Comparison of ENCODE assay signal across 15 cellular contexts in genomic region chr4:159219862-159220261, GRCh38.
DNase-seq lines count a peak whose midpoint lies in the region; ATAC-seq and TF ChIP-seq lines count a peak whose summit lies in the region.
"Had no signal": no experiment of that assay in that cellular context is flagged by ENCODE, and none has a peak within 500 bp of the region (broad histone marks: within the 10 kb centered on the region; RNA-seq: fewer than 3 reads in every experiment).

No MANE protein-coding gene starts in this region.

- H3K27me3 Mint-ChIP-seq in WTC11 (ENCODE audit: low read depth) (no peaks in the 10 kb centered on the region), Calu3 (ENCODE audit: unreplicated experiment) (no peaks in the 10 kb centered on the region)
- H3K27me3 Mint-ChIP-seq: CD4-positive, alpha-beta memory T cell had no signal

- DNase-seq in WTC11 (ENCODE audit: low spot score) (no peak), cardiac muscle cell (ENCODE audit: low read depth in 1 of 2, low spot score in 1 of 2) (no peak), right cardiac atrium (no peak), NCI-H1105 treated with DMSO at 0.1 percent for 48 hours (lab: John Stamatoyannopoulos, UW) (no peak), WERI-Rb-1 (no peak), Calu3 (no peak)
- DNase-seq: BE2C; CD4-positive, alpha-beta memory T cell; DMS53; GF-D8; GM23248; H7 had no signal

- no peaks in the 10 kb centered on the region for H3K36me3 Mint-ChIP-seq in WTC11
- H3K36me3 Mint-ChIP-seq in Calu3 (ENCODE audit: insufficient read depth, unreplicated experiment) = no peaks in the 10 kb centered on the region
- H3K36me3 Mint-ChIP-seq: CD4-positive, alpha-beta memory T cell had no signal

- POLR2A ChIA-PET in WTC11 (lab: Charles Lee) = no interaction called here

- WGBS in right cardiac atrium = 95% methylated on average over 1 of the region's 1 CpG

- ATAC-seq in WTC11 = no peak
- ATAC-seq in right cardiac atrium = peak; percentile 70 to 73
- ATAC-seq: A549 had no signal

- H3K27ac Mint-ChIP-seq in WTC11 (peak overlapping the region; percentile 47; the same call in 1 of the 2 replicates), Calu3 (ENCODE audit: unreplicated experiment) (no peak overlapping the region)
- H3K27ac Mint-ChIP-seq: CD4-positive, alpha-beta memory T cell had no signal

- H3K9me3 ChIP-seq in cardiac muscle cell (ENCODE audit: low read depth) (no peaks in the 10 kb centered on the region), right cardiac atrium (ENCODE audit: control insufficient read depth, low read length) (no peaks in the 10 kb centered on the region), WERI-Rb-1 (ENCODE audit: severe bottlenecking) (no peaks in the 10 kb centered on the region)
- H3K9me3 ChIP-seq: A549, BE2C had no signal

- intact Hi-C loops in right cardiac atrium (cut with DNase I) = no loop called here
- intact Hi-C loops in Calu3 (cut with micrococcal nuclease; ENCODE audit: unreplicated experiment) = no loop called here

- H3K4me1 Mint-ChIP-seq in WTC11 (peaks cover 24% of the 10 kb centered on the region), Calu3 (ENCODE audit: low read depth, unreplicated experiment) (peaks cover 6% of the 10 kb centered on the region)

- H3K4me3 Mint-ChIP-seq in WTC11 (no peak overlapping the region), Calu3 (ENCODE audit: low read depth, unreplicated experiment) (no peak overlapping the region)
- H3K4me3 Mint-ChIP-seq: CD4-positive, alpha-beta memory T cell had no signal

- no peak overlapping the region for H3K4me3 ChIP-seq in cardiac muscle cell
- no peak overlapping the region for H3K4me3 ChIP-seq in right cardiac atrium (ENCODE audit: low read length)
- H3K4me3 ChIP-seq in WERI-Rb-1 (ENCODE audit: low read depth, low read length) = no peak overlapping the region
- H3K4me3 ChIP-seq: A549, GM23248 had no signal

- H3K27me3 ChIP-seq in cardiac muscle cell (no peaks in the 10 kb centered on the region), right cardiac atrium (ENCODE audit: control insufficient read depth, insufficient read depth) (no peaks in the 10 kb centered on the region), WERI-Rb-1 (ENCODE audit: insufficient read depth, low read depth, severe bottlenecking) (no peaks in the 10 kb centered on the region)
- H3K27me3 ChIP-seq: BE2C had no signal

- peak overlapping the region; percentile 58 for H3K27ac ChIP-seq in cardiac muscle cell
- peak overlapping the region; percentile 75 for H3K27ac ChIP-seq in right cardiac atrium (ENCODE audit: low read length)
- H3K27ac ChIP-seq in WERI-Rb-1 = no peak overlapping the region
- H3K27ac ChIP-seq: A549, C4-2B, GM23248, HL-60 had no signal

- CTCF ChIA-PET in WTC11 (lab: Charles Lee) (no interaction called here), Calu3 (lab: Charles Lee) (no interaction called here)

- H3K4me1 ChIP-seq in cardiac muscle cell (ENCODE audit: low read depth) = peaks cover 46% of the 10 kb centered on the region
- peaks cover 5% of the 10 kb centered on the region for H3K4me1 ChIP-seq in right cardiac atrium (ENCODE audit: control insufficient read depth, insufficient read depth, low read length)
- H3K4me1 ChIP-seq: A549, BE2C had no signal

- H3K36me3 ChIP-seq in cardiac muscle cell (no peaks in the 10 kb centered on the region), WERI-Rb-1 (no peaks in the 10 kb centered on the region)
- H3K36me3 ChIP-seq: BE2C had no signal

- BruUV-seq in Calu3 (replicated peaks; lab: Mats Ljungman, UMichigan) = no TSS peak

- no peak for TF ChIP-seq CTCF in WTC11 (IDR thresholded peaks at IDR 0.05)
- TF ChIP-seq CTCF in cardiac muscle cell (IDR thresholded peaks at IDR 0.05; ENCODE audit: low read depth, low read length) = no peak
- TF ChIP-seq CTCF in WERI-Rb-1 (IDR thresholded peaks at IDR 0.05; ENCODE audit: low read depth, low read length) = no peak
- no peak for TF ChIP-seq CTCF in Calu3 (IDR thresholded peaks at IDR 0.05; ENCODE audit: unreplicated experiment)

- H3K9me3 Mint-ChIP-seq in WTC11 (no peaks in the 10 kb centered on the region), Calu3 (ENCODE audit: low read depth, unreplicated experiment) (no peaks in the 10 kb centered on the region)
- H3K9me3 Mint-ChIP-seq: CD4-positive, alpha-beta memory T cell had no signal

TF ChIP-seq in WTC11, 78 proteins besides CTCF, POLR2A, EP300 and RAD21 (continues in another document):
- TF ChIP-seq CREB1 (CRISPR knock-in tag; IDR thresholded peaks at IDR 0.05) (no peak), ZNF425 (CRISPR knock-in tag; conservative IDR thresholded peaks at IDR 0.05) (no peak), ELF4 (CRISPR knock-in tag; IDR thresholded peaks at IDR 0.05; ENCODE audit: low read depth) (no peak), ZBTB21 (CRISPR knock-in tag; IDR thresholded peaks at IDR 0.05; ENCODE audit: borderline replicate concordance) (no peak), OVOL2 (CRISPR knock-in tag; IDR thresholded peaks at IDR 0.05; ENCODE audit: borderline replicate concordance) (no peak), IRF2 (CRISPR knock-in tag; IDR thresholded peaks at IDR 0.05; ENCODE audit: borderline replicate concordance, low read depth) (no peak), HMGXB4 (CRISPR knock-in tag; IDR thresholded peaks at IDR 0.05) (no peak), TCF7 (CRISPR knock-in tag; IDR thresholded peaks at IDR 0.05; ENCODE audit: low read depth) (no peak), ZNF317 (CRISPR knock-in tag; IDR thresholded peaks at IDR 0.05; ENCODE audit: borderline replicate concordance, low read depth) (no peak), ATF1 (CRISPR knock-in tag; IDR thresholded peaks at IDR 0.05) (no peak), ATF2 (CRISPR knock-in tag; IDR thresholded peaks at IDR 0.05; ENCODE audit: borderline replicate concordance, low read depth) (no peak), EMX1 (CRISPR knock-in tag; IDR thresholded peaks at IDR 0.05) (no peak), GABPB1 (CRISPR knock-in tag; IDR thresholded peaks at IDR 0.05) (no peak), NR2C2 (CRISPR knock-in tag; IDR thresholded peaks at IDR 0.05) (no peak), ZNF121 (CRISPR knock-in tag; IDR thresholded peaks at IDR 0.05) (no peak), FOXP1 (CRISPR knock-in tag; IDR thresholded peaks at IDR 0.05; ENCODE audit: borderline replicate concordance) (no peak), ZNF671 (CRISPR knock-in tag; IDR thresholded peaks at IDR 0.05) (no peak), ERG (CRISPR knock-in tag; IDR thresholded peaks at IDR 0.05) (no peak)
